In the genomic region with DNA sequence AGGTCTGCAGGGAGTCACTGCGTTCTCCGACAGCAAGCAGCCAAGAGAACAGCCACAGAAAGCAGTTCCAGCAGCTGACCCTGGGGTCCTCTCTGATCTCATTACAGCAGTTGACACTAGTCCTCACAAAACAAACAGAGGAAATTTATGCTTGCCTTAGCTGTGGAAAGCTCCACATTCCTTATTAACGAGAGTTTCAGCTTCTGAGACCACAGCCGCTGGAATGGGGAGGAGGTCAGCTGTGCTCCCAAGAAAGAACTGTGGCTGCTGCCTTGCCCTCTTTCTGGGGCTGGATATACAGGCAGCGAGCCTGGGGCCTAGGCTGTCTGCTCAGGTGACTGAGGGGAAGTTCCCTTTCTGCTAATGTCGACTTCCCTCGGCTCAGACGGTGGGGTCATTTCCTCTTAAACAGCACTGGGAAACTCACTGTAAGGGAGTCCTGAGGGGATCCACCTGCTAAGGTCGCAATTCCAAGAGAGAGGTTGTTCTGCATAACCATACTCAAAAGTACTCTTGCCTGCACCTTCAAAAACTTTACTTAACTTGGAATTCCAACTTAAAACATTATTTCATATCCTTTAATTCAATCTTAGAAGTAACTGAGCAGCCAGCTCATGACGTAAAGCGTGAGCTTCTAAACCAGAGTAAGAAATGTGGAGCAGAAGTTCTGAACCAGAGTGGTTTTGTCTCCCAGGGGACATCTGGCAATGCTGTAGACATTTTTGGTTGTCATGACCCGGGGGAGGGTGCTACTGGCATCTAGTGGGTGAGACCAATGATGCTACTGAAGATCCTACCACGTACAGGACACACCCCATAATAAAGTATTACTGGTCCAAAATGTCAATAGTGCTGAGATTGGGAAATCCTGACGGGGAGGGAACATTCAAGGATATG, we compare ENCODE assay signal across 8 cellular contexts.
DNase-seq lines count a peak whose midpoint lies in the region; ATAC-seq and TF ChIP-seq lines count a peak whose summit lies in the region.

No MANE protein-coding gene starts in this region.

- H3K4me1 ChIP-seq in HUES48 (ENCODE audit: control insufficient read depth, insufficient read depth, low read length) (peaks cover 52% of the 10 kb centered on the region), HAP-1 (peaks cover 24% of the 10 kb centered on the region)

- in situ Hi-C loops in HAP-1 (cut with MboI; ENCODE audit: low sequenced_read_pairs) = no loop called here

- ATAC-seq in GM19467 (IDR thresholded peaks at IDR 0.05; ENCODE audit: unreplicated experiment) = peak; percentile 68

- peak overlapping the region; percentile 76 for H3K4me3 Mint-ChIP-seq in activated naive CD4-positive, alpha-beta T cell treated with anti-CD3 and anti-CD28 coated beads, Interleukin-2, amount 50 U/mL, for 24 hours
- peak overlapping the region; percentile 1 for H3K4me3 Mint-ChIP-seq in mesothelial cell of epicardium

- H3K36me3 ChIP-seq in HUES48 (ENCODE audit: control insufficient read depth, insufficient read depth, low read length) = no peaks in the 10 kb centered on the region
- H3K36me3 ChIP-seq in HAP-1 (replicated peaks) = no peaks in the 10 kb centered on the region

- peak overlapping the region; percentile 97 for H3K27ac ChIP-seq in HUES48 (ENCODE audit: low read depth, low read length)

- H3K9me3 ChIP-seq in HUES48 (ENCODE audit: control insufficient read depth, insufficient read depth, low read length) (no peaks in the 10 kb centered on the region), HAP-1 (no peaks in the 10 kb centered on the region)

- no peak overlapping the region for H3K27ac Mint-ChIP-seq in activated naive CD4-positive, alpha-beta T cell treated with anti-CD3 and anti-CD28 coated beads, Interleukin-2, amount 50 U/mL, for 24 hours
- no peak overlapping the region for H3K27ac Mint-ChIP-seq in mesothelial cell of epicardium

- TF ChIP-seq CTCF in mesothelial cell of epicardium (IDR thresholded peaks at IDR 0.05; ENCODE audit: unreplicated experiment) = no peak

- H3K9me3 Mint-ChIP-seq in activated naive CD4-positive, alpha-beta T cell treated with anti-CD3 and anti-CD28 coated beads, Interleukin-2, amount 50 U/mL, for 24 hours = peaks cover under 1% of the 10 kb centered on the region
- H3K9me3 Mint-ChIP-seq in mesothelial cell of epicardium = no peaks in the 10 kb centered on the region

- peaks cover 30% of the 10 kb centered on the region for H3K4me1 Mint-ChIP-seq in activated naive CD4-positive, alpha-beta T cell treated with anti-CD3 and anti-CD28 coated beads, Interleukin-2, amount 50 U/mL, for 24 hours
- peaks cover 3% of the 10 kb centered on the region for H3K4me1 Mint-ChIP-seq in mesothelial cell of epicardium

- peaks cover 24% of the 10 kb centered on the region for H3K36me3 Mint-ChIP-seq in activated naive CD4-positive, alpha-beta T cell treated with anti-CD3 and anti-CD28 coated beads, Interleukin-2, amount 50 U/mL, for 24 hours
- no peaks in the 10 kb centered on the region for H3K36me3 Mint-ChIP-seq in mesothelial cell of epicardium

- no peaks in the 10 kb centered on the region for H3K27me3 ChIP-seq in HUES48 (ENCODE audit: control insufficient read depth, insufficient read depth, low read length)
- H3K27me3 ChIP-seq in HAP-1 (ENCODE audit: low read depth) = no peaks in the 10 kb centered on the region

- DNase-seq in CD1c-positive myeloid dendritic cell (ENCODE audit: extremely low spot score) (peak; percentile 63), mesothelial cell of epicardium (ENCODE audit: low spot score in 2 of 2, unreplicated experiment in 2 of 2) (peak in 1 of 2 experiments; percentile 40), NCI-H2196 (lab: John Stamatoyannopoulos, UW; ENCODE audit: unreplicated experiment) (no peak), HAP-1 (ENCODE audit: low spot score in 2 of 2) (no peak), NCI-H510A (lab: John Stamatoyannopoulos, UW) (no peak)

- H3K27me3 Mint-ChIP-seq in activated naive CD4-positive, alpha-beta T cell treated with anti-CD3 and anti-CD28 coated beads, Interleukin-2, amount 50 U/mL, for 24 hours = no peaks in the 10 kb centered on the region
- H3K27me3 Mint-ChIP-seq in mesothelial cell of epicardium (ENCODE audit: low read depth) = no peaks in the 10 kb centered on the region

- H3K4me3 ChIP-seq in HUES48 (ENCODE audit: low read depth, low read length) (no peak overlapping the region), HAP-1 (no peak overlapping the region)

- no peak overlapping the region; the same call in 1 of the 2 replicates for H3K9ac ChIP-seq in HUES48 (ENCODE audit: low read depth, low read length)
